35 cellular contexts compared by ENCODE assay signal in genomic region chr4:56532239-56532638, GRCh38. TPM values are rescaled to one million over a fixed set of nuclear protein-coding genes. Genes with fewer than 3 reads are reported as not detected.
"Had no signal": no experiment of that assay in that cellular context is flagged by ENCODE, and none has a peak within 500 bp of the region (broad histone marks: within the 10 kb centered on the region; RNA-seq: fewer than 3 reads in every experiment).

No MANE protein-coding gene starts in this region.

- H3K27me3 ChIP-seq: adrenal gland, ascending aorta, body of pancreas, brain microvascular endothelial cell, breast epithelium, cardiac muscle cell had no signal

- FAIRE-seq: astrocyte, bronchial epithelial cell, colon had no signal

- H3K9me3 ChIP-seq: adrenal gland, ascending aorta, body of pancreas, breast epithelium had no signal

- DNase-seq: activated effector memory CD4-positive, alpha-beta T cell treated with anti-CD3 and anti-CD28 coated beads, Interleukin-2, amount 50 U/mL, for 16 hours; activated effector memory CD4-positive, alpha-beta T cell treated with Interleukin-2 at 50 U/mL for 16 hours; activated gamma-delta T cell; activated gamma-delta T cell treated with Interleukin-2 at 50 U/mL for 16 hours; activated naive CD4-positive, alpha-beta T cell; activated naive CD4-positive, alpha-beta T cell treated with anti-CD3 and anti-CD28 coated beads for 36 hours; activated naive CD4-positive, alpha-beta T cell treated with anti-CD3 and anti-CD28 coated beads, Interleukin-2, amount 10 ng/mL, durations not matched to agents 7 days and 5 days; activated naive CD4-positive, alpha-beta T cell treated with anti-CD3 and anti-CD28 coated beads, Interleukin-2, amount 50 U/mL, for 16 hours; activated naive CD4-positive, alpha-beta T cell treated with Interleukin-2 at 50 U/mL for 16 hours; activated naive CD8-positive, alpha-beta T cell treated with anti-CD3 and anti-CD28 coated beads for 36 hours; activated naive CD8-positive, alpha-beta T cell treated with anti-CD3 and anti-CD28 coated beads, Interleukin-2, amount 10 ng/mL, durations not matched to agents 7 days and 5 days; activated naive CD8-positive, alpha-beta T cell treated with anti-CD3 and anti-CD28 coated beads, Interleukin-2, amount 50 U/mL, for 24 hours; activated T-cell treated with anti-CD3 and anti-CD28 coated beads, Interleukin-2, amount 50 U/mL, for 4 hours; activated T-cell treated with anti-CD3 and anti-CD28 coated beads, Interleukin-2, amount 50 U/mL, for 48 hours; activated T-cell treated with anti-CD3 and anti-CD28 coated beads, Interleukin-2, amount 50 U/mL, for 72 hours; adrenal gland; amniotic stem cell; amygdala; anterior cingulate cortex; aorta; body of pancreas; brain microvascular endothelial cell; caudate nucleus; central memory CD4-positive, alpha-beta T cell; cerebellar nuclear complex had no signal

- H3K4me1 ChIP-seq: breast epithelium had no signal

- H3K27ac ChIP-seq: adrenal gland, ascending aorta, body of pancreas, brain microvascular endothelial cell, breast epithelium, cardiac muscle cell had no signal

- H3K36me3 ChIP-seq: adrenal gland, ascending aorta, brain microvascular endothelial cell, breast epithelium, cardiac muscle cell had no signal

- ATAC-seq: activated naive CD4-positive, alpha-beta T cell treated with anti-CD3 and anti-CD28 coated beads, Interleukin-2, amount 50 U/mL, for 72 hours; activated naive CD8-positive, alpha-beta T cell treated with anti-CD3 and anti-CD28 coated beads, Interleukin-2, amount 50 U/mL, for 24 hours; activated T-cell treated with anti-CD3 and anti-CD28 coated beads, Interleukin-2, amount 50 U/mL, for 4 hours; activated T-cell treated with anti-CD3 and anti-CD28 coated beads, Interleukin-2, amount 50 U/mL, for 72 hours; activated T-helper 17 cell treated with anti-CD3 and anti-CD28 coated beads, Interleukin-2, amount 50 U/mL, for 72 hours; body of pancreas had no signal

- H3K4me3 ChIP-seq: adrenal gland, ascending aorta, body of pancreas, breast epithelium, cardiac muscle cell had no signal

RNA-seq across cellular contexts. Expression of gene ARL9, which starts 26.6 kb away (rescaled TPM):
- total RNA-seq: activated T-helper 2 cell treated with anti-CD3 and anti-CD28 coated beads, Interferon-gamma antibody, Interleukin-2, Interleukin-4, amounts not matched to agents 10 μg/mL and 5 μg/mL and 100 μg/mL, durations not matched to agents 14 hours and 24 hours and 36 hours; ascending aorta; body of pancreas; breast epithelium; cardiac septum had no signal
